Comparison of ENCODE assay signal across 13 cellular contexts in genomic region chr11:12679471-12679870, GRCh38. TPM values are rescaled to one million over a fixed set of nuclear protein-coding genes. Genes with fewer than 3 reads are reported as not detected.
A peak's percentile ranks its signal among the peaks of the same experiment; 100 is the strongest.
DNase-seq lines count a peak whose midpoint lies in the region; ATAC-seq and TF ChIP-seq lines count a peak whose summit lies in the region.
"Had no signal": no experiment of that assay in that cellular context is flagged by ENCODE, and none has a peak within 500 bp of the region (broad histone marks: within the 10 kb centered on the region; RNA-seq: fewer than 3 reads in every experiment).

No MANE protein-coding gene starts in this region.

- no peak overlapping the region for H2AFZ ChIP-seq in KMS-11 (ENCODE audit: low read depth)

- H3K27me3 Mint-ChIP-seq in neural crest cell (ENCODE audit: low read depth) = no peaks in the 10 kb centered on the region
- peaks cover 74 to 76% of the 10 kb centered on the region in 2 donors for H3K27me3 Mint-ChIP-seq in T-cell

- H4K20me1 ChIP-seq in KMS-11 (ENCODE audit: insufficient read depth) = peaks cover 28% of the 10 kb centered on the region

- H3K4me2 ChIP-seq in KMS-11 = peak overlapping the region; percentile 59

- H3K27me3 ChIP-seq in A673 (replicated peaks; ENCODE audit: insufficient read depth, low read depth, low read length, poor library complexity) = no peaks in the 10 kb centered on the region
- H3K27me3 ChIP-seq in KMS-11 (ENCODE audit: insufficient read depth, low read depth) = no peaks in the 10 kb centered on the region
- H3K27me3 ChIP-seq in esophagus muscularis mucosa = no peaks in the 10 kb centered on the region
- H3K27me3 ChIP-seq in upper lobe of right lung = no peaks in the 10 kb centered on the region

- peak overlapping the region; percentile 97 for H3K4me3 Mint-ChIP-seq in neural crest cell
- H3K4me3 Mint-ChIP-seq in T-cell = no peak overlapping the region
- H3K4me3 Mint-ChIP-seq: activated naive CD8-positive, alpha-beta T cell treated with anti-CD3 and anti-CD28 coated beads, Interleukin-2, amount 50 U/mL, for 24 hours had no signal

- peaks cover 88% of the 10 kb centered on the region for H3K4me1 Mint-ChIP-seq in neural crest cell
- H3K4me1 Mint-ChIP-seq in T-cell = peaks cover 8 to 12% (median 11%) of the 10 kb centered on the region in 3 donors

- no peak for TF ChIP-seq POLR2A in esophagus muscularis mucosa (IDR thresholded peaks at IDR 0.05; ENCODE audit: low read depth)

- no peak for ATAC-seq in upper lobe of right lung
- no peak for ATAC-seq in T-cell (replicated peaks in 1 of 4)
- ATAC-seq in HG03565 (IDR thresholded peaks at IDR 0.05; ENCODE audit: unreplicated experiment) = no peak
- ATAC-seq: activated naive CD8-positive, alpha-beta T cell treated with anti-CD3 and anti-CD28 coated beads, Interleukin-2, amount 50 U/mL, for 24 hours had no signal

- H3K9ac ChIP-seq in KMS-11 = peak overlapping the region; percentile 23; the same call in 1 of the 2 replicates
- H3K9ac ChIP-seq: BLaER1 had no signal

- POLR2A ChIA-PET in A673 (lab: Charles Lee; ENCODE audit: low non-redundant PET) (no interaction called here), T-cell (lab: Charles Lee) (no interaction called here)

- H3K4me1 ChIP-seq in A673 (ENCODE audit: insufficient read depth, low read length, poor library complexity, severe bottlenecking) (peaks cover 55% of the 10 kb centered on the region), KMS-11 (ENCODE audit: low read depth, poor library complexity, severe bottlenecking) (peaks cover 68% of the 10 kb centered on the region), esophagus muscularis mucosa (peaks cover 46 to 88% (median 78%) of the 10 kb centered on the region in 4 donors), upper lobe of right lung (peaks cover 24% of the 10 kb centered on the region)

- TF ChIP-seq EP300 in esophagus muscularis mucosa (IDR thresholded peaks at IDR 0.05) = no peak

- DNase-seq in A673 (ENCODE audit: low spot score) = no peak
- no peak for DNase-seq in esophagus muscularis mucosa (ENCODE audit: extremely low spot score)
- no peak for DNase-seq in neural crest cell (ENCODE audit: low read depth, low spot score)
- no peak for DNase-seq in upper lobe of right lung
- DNase-seq in AML-193 (lab: John Stamatoyannopoulos, UW) = no peak
- no peak for DNase-seq in T-cell
- DNase-seq: activated CD8-positive, alpha-beta memory T cell treated with anti-CD3 and anti-CD28 coated beads, Interleukin-2, amount 50 U/mL, for 48 hours; activated naive CD8-positive, alpha-beta T cell treated with anti-CD3 and anti-CD28 coated beads, Interleukin-2, amount 50 U/mL, for 24 hours; lower lobe of right lung; NCI-H510A had no signal

- BruUV-seq in A673 (replicated peaks; lab: Mats Ljungman, UMichigan) = no TSS peak

- H3K27ac Mint-ChIP-seq in neural crest cell (ENCODE audit: unreplicated experiment) (no peak overlapping the region), T-cell (no peak overlapping the region)
- H3K27ac Mint-ChIP-seq: activated naive CD8-positive, alpha-beta T cell treated with anti-CD3 and anti-CD28 coated beads, Interleukin-2, amount 50 U/mL, for 24 hours had no signal

- no peaks in the 10 kb centered on the region for H3K9me3 ChIP-seq in A673 (ENCODE audit: low read depth, low read length, poor library complexity, severe bottlenecking)
- H3K9me3 ChIP-seq in esophagus muscularis mucosa = no peaks in the 10 kb centered on the region
- no peaks in the 10 kb centered on the region for H3K9me3 ChIP-seq in upper lobe of right lung
- H3K9me3 ChIP-seq: lower lobe of right lung had no signal

- CTCF ChIA-PET in A673 (lab: Charles Lee) (no interaction called here), T-cell (lab: Charles Lee) (no interaction called here)

- no peak for TF ChIP-seq CTCF in A673 (conservative IDR thresholded peaks at IDR 0.05; ENCODE audit: low read depth, low read length)
- TF ChIP-seq CTCF in KMS-11 (conservative IDR thresholded peaks at IDR 0.05; ENCODE audit: low read depth, low read length) = no peak
- TF ChIP-seq CTCF in esophagus muscularis mucosa (IDR thresholded peaks at IDR 0.05) = no peak
- TF ChIP-seq CTCF in neural crest cell (conservative IDR thresholded peaks at IDR 0.05) = no peak
- no peak for TF ChIP-seq CTCF in upper lobe of right lung (IDR thresholded peaks at IDR 0.05)

- peaks cover 2% of the 10 kb centered on the region for H3K36me3 Mint-ChIP-seq in neural crest cell (ENCODE audit: low read depth)
- no peaks in the 10 kb centered on the region for H3K36me3 Mint-ChIP-seq in T-cell

- H3K27ac ChIP-seq in A673 (ENCODE audit: low read depth, low read length, poor library complexity, severe bottlenecking) = peak overlapping the region; percentile 68
- peak overlapping the region; percentile 32; the same call in 1 of the 2 replicates for H3K27ac ChIP-seq in KMS-11
- H3K27ac ChIP-seq in esophagus muscularis mucosa (replicated peaks in 1 of 4) = peak overlapping the region; percentile 53 to 75 (median 72)
- no peak overlapping the region for H3K27ac ChIP-seq in upper lobe of right lung
- H3K27ac ChIP-seq: BLaER1 had no signal

- H3K4me3 ChIP-seq in A673 (ENCODE audit: low read depth, low read length, poor library complexity, severe bottlenecking) (peak overlapping the region; percentile 31), KMS-11 (IDR thresholded peaks at IDR 0.05; ENCODE audit: insufficient read depth, low read depth, low read length) (no peak overlapping the region), esophagus muscularis mucosa (no peak overlapping the region), upper lobe of right lung (no peak overlapping the region)
- H3K4me3 ChIP-seq: BLaER1, lower lobe of right lung had no signal

- H3K36me3 ChIP-seq in A673 (ENCODE audit: insufficient read depth, low read length, poor library complexity, severe bottlenecking) (no peaks in the 10 kb centered on the region), KMS-11 (ENCODE audit: insufficient read depth) (no peaks in the 10 kb centered on the region), esophagus muscularis mucosa (no peaks in the 10 kb centered on the region), upper lobe of right lung (no peaks in the 10 kb centered on the region)
- H3K36me3 ChIP-seq: BLaER1, lower lobe of right lung had no signal

- intact Hi-C loops in A673 (cut with micrococcal nuclease; ENCODE audit: unreplicated experiment) (loop anchor here (5.0 to 10.0 kb wide), 4 partner anchors 135 to 265 kb away; no protein-coding TSS in a partner anchor), esophagus muscularis mucosa (cut with DNase I) (loop anchor here (10.0 kb wide), 3 partner anchors 125 to 345 kb away; no protein-coding TSS in a partner anchor), upper lobe of right lung (cut with DNase I) (no loop called here)

- H3K9me3 Mint-ChIP-seq in neural crest cell = no peaks in the 10 kb centered on the region
- H3K9me3 Mint-ChIP-seq in T-cell = no peaks in the 10 kb centered on the region
- H3K9me3 Mint-ChIP-seq: activated naive CD8-positive, alpha-beta T cell treated with anti-CD3 and anti-CD28 coated beads, Interleukin-2, amount 50 U/mL, for 24 hours had no signal

- peaks cover 94% of the 10 kb centered on the region for H3K79me2 ChIP-seq in KMS-11 (ENCODE audit: insufficient read depth, low read depth)

RNA-seq across cellular contexts. Expression of gene TEAD1, which starts 5.2 kb away (rescaled TPM):
- total RNA-seq in A673 (2021) (74.6 and 81.8 TPM in 2 replicates), esophagus muscularis mucosa (100 to 1,000 TPM; 147 to 307 (median 232) TPM), neural crest cell (84.1 and 87.3 TPM in 2 replicates), upper lobe of right lung (72.3 TPM), T-cell (under 1 TPM in 4 of 5 donors, not detected in 1; 0.20 to 0.72 (median 0.44) TPM)

Comparison
In these comparisons a context has a peak if more than half of its experiments do, and no peak if none do; other contexts are left out.
1. RNA of gene TEAD1, which starts 5.2 kb away (total RNA-seq): 147 to 307 TPM in esophagus muscularis mucosa, 84.1 to 87.3 TPM in neural crest cell, 74.6 to 81.8 TPM in A673 and 72.3 TPM in upper lobe of right lung (single experiment); 0.20 to 0.72 TPM in T-cell; every median in the first group is over 10 times any median in the second.